8 cellular contexts compared by ENCODE assay signal in the genomic region with DNA sequence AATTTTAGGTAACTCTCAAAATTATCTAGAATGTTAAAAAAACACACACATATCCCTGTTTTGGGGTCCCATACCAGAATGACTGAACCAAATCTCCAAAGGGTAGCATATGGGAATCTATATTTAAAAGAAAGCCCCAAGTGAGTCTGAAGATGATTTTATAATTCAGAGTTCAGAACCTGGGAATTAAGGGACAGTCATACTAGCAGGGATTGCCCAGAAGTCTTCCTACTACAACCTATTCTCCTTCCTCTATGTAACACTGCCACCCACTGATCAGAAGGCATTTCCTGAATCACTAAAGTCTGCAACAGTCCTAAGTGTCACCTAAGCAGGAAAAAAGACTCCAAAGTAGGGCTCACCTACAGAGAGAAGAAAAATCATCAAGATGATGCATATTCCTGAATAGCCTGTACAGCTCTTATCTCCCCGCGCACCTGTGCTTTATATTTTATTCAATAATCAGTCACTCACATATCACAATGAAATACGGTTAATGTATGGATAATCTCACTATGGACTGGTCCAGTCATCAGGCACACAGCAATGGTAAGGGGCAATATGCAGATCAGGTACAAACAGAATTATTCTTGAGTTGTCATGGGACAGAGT. TPM values are rescaled to one million over a fixed set of nuclear protein-coding genes. Genes with fewer than 3 reads are reported as not detected.
DNase-seq lines count a peak whose midpoint lies in the region; ATAC-seq and TF ChIP-seq lines count a peak whose summit lies in the region.

No MANE protein-coding gene starts in this region.

- DNase-seq in AG04450 (ENCODE audit: low read depth, low spot score) (no peak), GM12864 (ENCODE audit: low read depth) (no peak), HFF-Myc (ENCODE audit: extremely low read depth, low read depth) (peak; percentile 56), NCI-H82 (lab: John Stamatoyannopoulos, UW) (peak; percentile 62), mammary epithelial cell (peak; percentile 50), lung microvascular endothelial cell (ENCODE audit: low read depth in 2 of 2) (peak; percentile 73 to 81), cortex of kidney (lab: John Stamatoyannopoulos, UW) (no peak)

- TF ChIP-seq CTCF in AG04450 (IDR thresholded peaks at IDR 0.05; ENCODE audit: low read depth, low read length), result peak; percentile 51
- TF ChIP-seq CTCF in GM12864 (IDR thresholded peaks at IDR 0.05; ENCODE audit: low read depth, low read length, missing control alignments), result peak; percentile 52
- TF ChIP-seq CTCF in HFF-Myc (IDR thresholded peaks at IDR 0.05; ENCODE audit: low read depth, low read length, missing control alignments), result peak; percentile 56
- peak; percentile 27 to 60 for TF ChIP-seq CTCF in mammary epithelial cell (conservative IDR thresholded peaks at IDR 0.05 in 1 of 2, IDR thresholded peaks at IDR 0.05 in 1 of 2; ENCODE audit: extremely low read depth in 1 of 2, insufficient read depth in 1 of 2, low read depth in 1 of 2, low read length in 2 of 2)

- no peaks in the 10 kb centered on the region for H3K79me2 ChIP-seq in mammary epithelial cell (ENCODE audit: insufficient read depth, low read length)

- no peaks in the 10 kb centered on the region for H3K36me3 ChIP-seq in mammary epithelial cell (ENCODE audit: insufficient read depth, low read length)

- POLR2A ChIA-PET in AG04450 (lab: Yijun Ruan, JAX), result no interaction called here

- H4K20me1 ChIP-seq in mammary epithelial cell (ENCODE audit: insufficient read depth, low read length), result no peaks in the 10 kb centered on the region

- H2AFZ ChIP-seq in mammary epithelial cell (ENCODE audit: low read depth, low read length), result no peak overlapping the region

- ATAC-seq in GM21360 (IDR thresholded peaks at IDR 0.05; ENCODE audit: unreplicated experiment), result no peak

- WGBS in mammary epithelial cell (ENCODE audit: low coverage, missing lambda C conversion rate), result 96% methylated on average over 3 of the region's 3 CpGs

- no peaks in the 10 kb centered on the region for H3K4me1 ChIP-seq in mammary epithelial cell (ENCODE audit: insufficient read depth, low read length)

- H3K4me3 ChIP-seq in AG04450 (ENCODE audit: low read depth, low read length), result no peak overlapping the region
- peak overlapping the region; percentile 8; the same call in 1 of the 2 replicates for H3K4me3 ChIP-seq in GM12864 (ENCODE audit: low read depth, low read length)
- H3K4me3 ChIP-seq in HFF-Myc (replicated peaks; ENCODE audit: low read depth, low read length), result no peak overlapping the region
- no peak overlapping the region for H3K4me3 ChIP-seq in mammary epithelial cell (replicated peaks in 1 of 3; ENCODE audit: insufficient read depth in 1 of 3, low read depth in 2 of 3, low read length in 3 of 3)

- H3K27ac ChIP-seq in AG04450 (ENCODE audit: low read depth, low read length) (no peak overlapping the region), mammary epithelial cell (ENCODE audit: insufficient read depth, low read depth, low read length) (no peak overlapping the region)

- no peaks in the 10 kb centered on the region for H3K9me3 ChIP-seq in AG04450 (ENCODE audit: control insufficient read depth, insufficient read depth, low read length)
- no peaks in the 10 kb centered on the region for H3K9me3 ChIP-seq in mammary epithelial cell (replicated peaks; ENCODE audit: insufficient read depth, low read length)

- H3K27me3 ChIP-seq in AG04450 (ENCODE audit: control insufficient read depth, insufficient read depth, low read length), result no peaks in the 10 kb centered on the region
- H3K27me3 ChIP-seq in mammary epithelial cell (ENCODE audit: insufficient read depth, low read length), result no peaks in the 10 kb centered on the region

- in situ Hi-C loops in mammary epithelial cell (cut with MboI; ENCODE audit: low sequenced_read_pairs in 2 of 2), result loop anchor here in 1 of 2 donors (10.0 kb wide), 1 partner anchor 106 kb away; no protein-coding TSS in a partner anchor

- H3K4me2 ChIP-seq in mammary epithelial cell (ENCODE audit: insufficient read depth, low read depth, low read length), result no peak overlapping the region

- dilution Hi-C loops in mammary epithelial cell (cut with HindIII; ENCODE audit: low sequenced_read_pairs), result no loop called here

- intact Hi-C loops in mammary epithelial cell (cut with micrococcal nuclease), result loop anchor here (1.0 kb wide), 1 partner anchor 103 kb away; no protein-coding TSS in a partner anchor

- CTCF ChIA-PET in AG04450 (lab: Charles Lee), result interaction anchor here (0.6 to 3.7 kb wide), 5 partner anchors 18 to 439 kb away, joined by 3 to 23 read pairs (median 6); no protein-coding TSS in a partner anchor
- CTCF ChIA-PET in mammary epithelial cell (lab: Charles Lee; ENCODE audit: low non-redundant PET), result no interaction called here

- no peak overlapping the region for H3K9ac ChIP-seq in mammary epithelial cell (ENCODE audit: insufficient read depth, low read length)

- no TSS peak for BruUV-seq in mammary epithelial cell (replicated peaks; lab: Mats Ljungman, UMichigan)

RNA-seq across cellular contexts. Expression of gene RGS1, which starts 4.9 kb away (rescaled TPM):
- polyA plus RNA-seq in AG04450 (2011; rRNA removed) (not detected in 2 replicates), mammary epithelial cell (not detected)
- not detected in 2 replicates for polyA minus RNA-seq in AG04450 (2011; rRNA and poly(A)+ RNA removed)
- total RNA-seq in mammary epithelial cell (not detected), lung microvascular endothelial cell (not detected in 2 replicates)
- polyA minus RNA-seq in mammary epithelial cell, result not detected

RNA-seq across cellular contexts. Expression of gene RGS13, which starts 55.5 kb away (rescaled TPM):
- not detected in 2 replicates for polyA plus RNA-seq in AG04450 (2011; rRNA removed)
- not detected in 2 replicates for polyA minus RNA-seq in AG04450 (2011; rRNA and poly(A)+ RNA removed)
- not detected for total RNA-seq in mammary epithelial cell
- polyA plus RNA-seq in mammary epithelial cell, result not detected
- polyA minus RNA-seq in mammary epithelial cell, result not detected
- not detected in 2 replicates for total RNA-seq in lung microvascular endothelial cell

Comparison
In these comparisons a context has a peak if more than half of its experiments do, and no peak if none do; other contexts are left out.
1. DNase-seq: peak in HFF-Myc (single experiment), NCI-H82 (single experiment), mammary epithelial cell (single experiment) and lung microvascular endothelial cell (2 of 2); none in AG04450 (single experiment), GM12864 (single experiment) and cortex of kidney (single experiment).
2. Peak in every context shown above with its lines, with median percentiles within 50 percentile points of each other: CTCF ChIP-seq.